In genomic region chr9:36985769-36986547, GRCh38 we compare ENCODE assay signal across 1 cellular context.
TF ChIP-seq lines count a peak whose summit lies in the region.

No MANE protein-coding gene starts in this region.

TF ChIP-seq in HepG2, 621 proteins besides CTCF, POLR2A, EP300 and RAD21:
- TF ChIP-seq TFAP4 (IDR thresholded peaks at IDR 0.05; ENCODE audit: borderline replicate concordance, low read depth) (no peak), POLR2AphosphoS2 (IDR thresholded peaks at IDR 0.05; ENCODE audit: low read depth, low read length) (no peak), ATF1 (CRISPR knock-in tag; IDR thresholded peaks at IDR 0.05) (no peak), ZNF138 (CRISPR knock-in tag; IDR thresholded peaks at IDR 0.05; ENCODE audit: low read depth) (no peak), JDP2 (CRISPR knock-in tag; IDR thresholded peaks at IDR 0.05; ENCODE audit: borderline replicate concordance) (no peak), ZIK1 (CRISPR knock-in tag; IDR thresholded peaks at IDR 0.05; ENCODE audit: borderline replicate concordance, low read depth) (no peak), PCBP2 (optimal IDR thresholded peaks at IDR 0.05; ENCODE audit: low read depth, low read length, poor library complexity, severe bottlenecking) (no peak)
- TF ChIP-seq, protein P1, sequence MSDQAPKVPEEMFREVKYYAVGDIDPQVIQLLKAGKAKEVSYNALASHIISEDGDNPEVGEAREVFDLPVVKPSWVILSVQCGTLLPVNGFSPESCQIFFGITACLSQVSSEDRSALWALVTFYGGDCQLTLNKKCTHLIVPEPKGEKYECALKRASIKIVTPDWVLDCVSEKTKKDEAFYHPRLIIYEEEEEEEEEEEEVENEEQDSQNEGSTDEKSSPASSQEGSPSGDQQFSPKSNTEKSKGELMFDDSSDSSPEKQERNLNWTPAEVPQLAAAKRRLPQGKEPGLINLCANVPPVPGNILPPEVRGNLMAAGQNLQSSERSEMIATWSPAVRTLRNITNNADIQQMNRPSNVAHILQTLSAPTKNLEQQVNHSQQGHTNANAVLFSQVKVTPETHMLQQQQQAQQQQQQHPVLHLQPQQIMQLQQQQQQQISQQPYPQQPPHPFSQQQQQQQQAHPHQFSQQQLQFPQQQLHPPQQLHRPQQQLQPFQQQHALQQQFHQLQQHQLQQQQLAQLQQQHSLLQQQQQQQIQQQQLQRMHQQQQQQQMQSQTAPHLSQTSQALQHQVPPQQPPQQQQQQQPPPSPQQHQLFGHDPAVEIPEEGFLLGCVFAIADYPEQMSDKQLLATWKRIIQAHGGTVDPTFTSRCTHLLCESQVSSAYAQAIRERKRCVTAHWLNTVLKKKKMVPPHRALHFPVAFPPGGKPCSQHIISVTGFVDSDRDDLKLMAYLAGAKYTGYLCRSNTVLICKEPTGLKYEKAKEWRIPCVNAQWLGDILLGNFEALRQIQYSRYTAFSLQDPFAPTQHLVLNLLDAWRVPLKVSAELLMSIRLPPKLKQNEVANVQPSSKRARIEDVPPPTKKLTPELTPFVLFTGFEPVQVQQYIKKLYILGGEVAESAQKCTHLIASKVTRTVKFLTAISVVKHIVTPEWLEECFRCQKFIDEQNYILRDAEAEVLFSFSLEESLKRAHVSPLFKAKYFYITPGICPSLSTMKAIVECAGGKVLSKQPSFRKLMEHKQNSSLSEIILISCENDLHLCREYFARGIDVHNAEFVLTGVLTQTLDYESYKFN (CRISPR knock-in tag; conservative IDR thresholded peaks at IDR 0.05) = no peak
- TF ChIP-seq, protein P2, sequence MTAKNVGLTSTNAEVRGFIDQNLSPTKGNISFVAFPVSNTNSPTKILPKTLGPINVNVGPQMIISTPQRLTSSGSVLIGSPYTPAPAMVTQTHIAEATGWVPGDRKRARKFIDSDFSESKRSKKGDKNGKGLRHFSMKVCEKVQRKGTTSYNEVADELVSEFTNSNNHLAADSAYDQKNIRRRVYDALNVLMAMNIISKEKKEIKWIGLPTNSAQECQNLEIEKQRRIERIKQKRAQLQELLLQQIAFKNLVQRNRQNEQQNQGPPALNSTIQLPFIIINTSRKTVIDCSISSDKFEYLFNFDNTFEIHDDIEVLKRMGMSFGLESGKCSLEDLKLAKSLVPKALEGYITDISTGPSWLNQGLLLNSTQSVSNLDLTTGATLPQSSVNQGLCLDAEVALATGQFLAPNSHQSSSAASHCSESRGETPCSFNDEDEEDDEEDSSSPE (CRISPR knock-in tag; IDR thresholded peaks at IDR 0.05) = no peak
